34 cellular contexts compared by ENCODE assay signal in genomic region chr17:9693755-9694154, GRCh38. TPM values are rescaled to one million over a fixed set of nuclear protein-coding genes. Genes with fewer than 3 reads are reported as not detected.
DNase-seq lines count a peak whose midpoint lies in the region; ATAC-seq and TF ChIP-seq lines count a peak whose summit lies in the region.
"Had no signal": no experiment of that assay in that cellular context is flagged by ENCODE, and none has a peak within 500 bp of the region (broad histone marks: within the 10 kb centered on the region; RNA-seq: fewer than 3 reads in every experiment).

No MANE protein-coding gene starts in this region.

- H3K27ac ChIP-seq in trophoblast cell (ENCODE audit: low read depth, low read length) = no peak overlapping the region
- no peak overlapping the region for H3K27ac ChIP-seq in transverse colon
- H3K27ac ChIP-seq: 22Rv1; A549; BLaER1; BLaER1 treated with 17β-estradiol and CSF1 and Interleukin-3, amounts not matched to agents 10 nM and 100 nM; C4-2B had no signal

- no peak overlapping the region for H2BK12ac ChIP-seq in trophoblast cell (ENCODE audit: low read length)

- no peak overlapping the region for H4K91ac ChIP-seq in trophoblast cell (ENCODE audit: low read depth, low read length)

- H2BK120ac ChIP-seq in trophoblast cell (ENCODE audit: insufficient read depth, low read length, poor library complexity) = no peak overlapping the region

- H4K8ac ChIP-seq in trophoblast cell (ENCODE audit: low read depth, low read length) = no peak overlapping the region

- H3K4me3 ChIP-seq in trophoblast cell (ENCODE audit: low read depth, low read length) (no peak overlapping the region), transverse colon (no peak overlapping the region)
- H3K4me3 ChIP-seq: A549; BLaER1; BLaER1 treated with 17β-estradiol and CSF1 and Interleukin-3, amounts not matched to agents 10 nM and 100 nM had no signal

- peak; percentile 52 for DNase-seq in islet precursor cell
- DNase-seq in neural crest cell (ENCODE audit: low read depth, low spot score) = no peak
- peak; percentile 90 to 96 for DNase-seq in trophoblast cell
- no peak for DNase-seq in transverse colon
- DNase-seq: 8988T; ACHN; AML-193; BE2C; C1 segment of cervical spinal cord; Caco-2; Calu3; CD4-positive, alpha-beta memory T cell; CD4-positive, alpha-beta T cell; CD4-positive, CD25-positive, alpha-beta regulatory T cell; CD8-positive, alpha-beta memory T cell; CD8-positive, alpha-beta T cell; COR-L47; DMS 273 treated with DMSO at 0.1 percent for 48 hours; DMS153; DMS53; DMS79; DMS79 treated with DMSO at 0.1 percent for 48 hours; DND-41; EL had no signal

- H3K79me1 ChIP-seq in trophoblast cell (ENCODE audit: low read length) = peaks cover 2% of the 10 kb centered on the region

- intact Hi-C loops in transverse colon (cut with DNase I; ENCODE audit: low total_unique reads) = no loop called here

- H3K4me1 ChIP-seq in trophoblast cell (ENCODE audit: control insufficient read depth in 1 of 2, insufficient read depth in 2 of 2, low read length in 2 of 2) = peaks cover 3 to 5% of the 10 kb centered on the region in 2 experiments
- H3K4me1 ChIP-seq in transverse colon = no peaks in the 10 kb centered on the region
- H3K4me1 ChIP-seq: A549, BE2C, Caco-2 had no signal

- H2AK5ac ChIP-seq in trophoblast cell (ENCODE audit: low read length) = no peak overlapping the region

- peaks cover 17 to 30% of the 10 kb centered on the region in 2 experiments for H3K36me3 ChIP-seq in trophoblast cell (ENCODE audit: control insufficient read depth in 1 of 2, insufficient read depth in 2 of 2, low read length in 2 of 2)
- H3K36me3 ChIP-seq in transverse colon = peaks cover 0 to 4% (median 0%) of the 10 kb centered on the region in 4 donors
- H3K36me3 ChIP-seq: BE2C had no signal

- no peak overlapping the region for H2AFZ ChIP-seq in trophoblast cell (ENCODE audit: insufficient read depth, low read length, poor library complexity)

- no peaks in the 10 kb centered on the region for H3K4me1 Mint-ChIP-seq in neural crest cell
- H3K4me1 Mint-ChIP-seq: B cell; CD14-positive monocyte; CD4-positive, alpha-beta memory T cell; CD4-positive, CD25-positive, alpha-beta regulatory T cell; CD8-positive, alpha-beta memory T cell had no signal

- H2BK5ac ChIP-seq in trophoblast cell (ENCODE audit: low read depth, low read length, poor library complexity) = no peak overlapping the region

- H3K4me2 ChIP-seq in trophoblast cell (ENCODE audit: low read length) = no peak overlapping the region
- H3K4me2 ChIP-seq: A549; BLaER1; BLaER1 treated with 17β-estradiol and CSF1 and Interleukin-3, amounts not matched to agents 10 nM and 100 nM had no signal

- H3K27ac Mint-ChIP-seq in neural crest cell (ENCODE audit: unreplicated experiment) = peak overlapping the region; percentile 6
- H3K27ac Mint-ChIP-seq: B cell; CD14-positive monocyte; CD4-positive, alpha-beta memory T cell; CD4-positive, alpha-beta T cell; CD4-positive, CD25-positive, alpha-beta regulatory T cell; CD8-positive, alpha-beta memory T cell; CD8-positive, alpha-beta T cell had no signal

- ATAC-seq in HG02840 (IDR thresholded peaks at IDR 0.05; ENCODE audit: low FRiP score, unreplicated experiment) (no peak), GM21528 (IDR thresholded peaks at IDR 0.05; ENCODE audit: low FRiP score, unreplicated experiment) (no peak)
- ATAC-seq: A549; CD8-positive, alpha-beta T cell had no signal

- no peak overlapping the region for H4K12ac ChIP-seq in trophoblast cell (ENCODE audit: low read depth, low read length)

- H3K79me2 ChIP-seq in trophoblast cell (ENCODE audit: control insufficient read depth, insufficient read depth, low read length, poor library complexity) = no peaks in the 10 kb centered on the region

- TF ChIP-seq EP300 in transverse colon (IDR thresholded peaks at IDR 0.05; ENCODE audit: low read depth) = no peak

- H3K4ac ChIP-seq in trophoblast cell (ENCODE audit: low read depth, low read length) = no peak overlapping the region

- H3K9me3 Mint-ChIP-seq in neural crest cell = peaks cover 2% of the 10 kb centered on the region
- H3K9me3 Mint-ChIP-seq: CD8-positive, alpha-beta memory T cell; CD8-positive, alpha-beta T cell had no signal

- no peaks in the 10 kb centered on the region for H3K27me3 ChIP-seq in trophoblast cell (ENCODE audit: insufficient read depth, low read length)
- H3K27me3 ChIP-seq in transverse colon = no peaks in the 10 kb centered on the region
- H3K27me3 ChIP-seq: BE2C; BLaER1; BLaER1 treated with 17β-estradiol and CSF1 and Interleukin-3, amounts not matched to agents 10 nM and 100 nM had no signal

- no peak overlapping the region for H3K23ac ChIP-seq in trophoblast cell (ENCODE audit: low read length)

- H3K14ac ChIP-seq in trophoblast cell (ENCODE audit: low read length) = no peak overlapping the region

- H3K9ac ChIP-seq in trophoblast cell (ENCODE audit: low read length) = no peak overlapping the region
- H3K9ac ChIP-seq: BLaER1; BLaER1 treated with 17β-estradiol and CSF1 and Interleukin-3, amounts not matched to agents 10 nM and 100 nM had no signal

- H3K4me3 Mint-ChIP-seq in neural crest cell = no peak overlapping the region
- H3K4me3 Mint-ChIP-seq: B cell; CD14-positive monocyte; CD4-positive, alpha-beta memory T cell; CD4-positive, alpha-beta T cell; CD4-positive, CD25-positive, alpha-beta regulatory T cell; CD8-positive, alpha-beta memory T cell; CD8-positive, alpha-beta T cell had no signal

- no peak overlapping the region for H3K18ac ChIP-seq in trophoblast cell (ENCODE audit: low read length)

- no peaks in the 10 kb centered on the region for H3K9me3 ChIP-seq in trophoblast cell (ENCODE audit: insufficient read depth, low read depth, low read length)
- no peaks in the 10 kb centered on the region for H3K9me3 ChIP-seq in transverse colon
- H3K9me3 ChIP-seq: A549, BE2C, Caco-2 had no signal

- WGBS in trophoblast cell (ENCODE audit: extremely low coverage, insufficient coverage, insufficient read length) = no CpG with 5 or more reads among the region's 7 CpGs
- WGBS in transverse colon (ENCODE audit: low coverage in 1 of 2), 2 donors = 85 to 100% methylated on average over 1 to 7 of the region's 7 CpGs

- no peaks in the 10 kb centered on the region for H3K27me3 Mint-ChIP-seq in neural crest cell (ENCODE audit: low read depth)
- H3K27me3 Mint-ChIP-seq: B cell had no signal

- no peak for TF ChIP-seq POLR2A in transverse colon (IDR thresholded peaks at IDR 0.05)

- TF ChIP-seq CTCF in neural crest cell (conservative IDR thresholded peaks at IDR 0.05) = no peak
- no peak for TF ChIP-seq CTCF in transverse colon (IDR thresholded peaks at IDR 0.05)

- peaks cover 2% of the 10 kb centered on the region for H3K36me3 Mint-ChIP-seq in neural crest cell (ENCODE audit: low read depth)
- H3K36me3 Mint-ChIP-seq: CD4-positive, alpha-beta memory T cell; CD4-positive, CD25-positive, alpha-beta regulatory T cell; CD8-positive, alpha-beta T cell had no signal

- in situ Hi-C loops in transverse colon (cut with MboI; ENCODE audit: low pct_ligation_motif_present in 1 of 4, low pct_unique_long_range_greater_than_20kb in 1 of 4, low sequenced_read_pairs in 3 of 4) = no loop called here

RNA-seq across cellular contexts. Expression of gene USP43, which starts 48.4 kb away (rescaled TPM):
- total RNA-seq in neural crest cell = 2.0 and 2.7 TPM in 2 replicates
- 9.7 and 10.0 TPM in 2 replicates for polyA plus RNA-seq in trophoblast cell (2013)
- 10 to 100 TPM; 14.9 to 26.9 (median 20.0) TPM for total RNA-seq in transverse colon
- total RNA-seq: CD4-positive, CD25-positive, alpha-beta regulatory T cell had no signal
- polyA plus RNA-seq: AG04450; CD4-positive, alpha-beta memory T cell; CD4-positive, CD25-positive, alpha-beta regulatory T cell had no signal

Comparison
In these comparisons a context has a peak if more than half of its experiments do, and no peak if none do; other contexts are left out.
1. DNase-seq: peak in islet precursor cell (single experiment) and trophoblast cell (2 of 2); none in neural crest cell (single experiment) and transverse colon (single experiment).